Comparison of ENCODE assay signal across 12 cellular contexts in genomic region chr1:226692067-226692792, GRCh38. TPM values are rescaled to one million over a fixed set of nuclear protein-coding genes. Genes with fewer than 3 reads are reported as not detected.
A peak's percentile ranks its signal among the peaks of the same experiment; 100 is the strongest.
DNase-seq lines count a peak whose midpoint lies in the region; ATAC-seq and TF ChIP-seq lines count a peak whose summit lies in the region.
"Had no signal": no experiment of that assay in that cellular context is flagged by ENCODE, and none has a peak within 500 bp of the region (broad histone marks: within the 10 kb centered on the region; RNA-seq: fewer than 3 reads in every experiment).

No MANE protein-coding gene starts in this region.

- no peak overlapping the region for H3K4me3 ChIP-seq in CD4-positive, alpha-beta memory T cell (ENCODE audit: low read length in 2 of 2)
- no peak overlapping the region for H3K4me3 ChIP-seq in SU-DHL-6 (ENCODE audit: insufficient read depth, low read length, poor library complexity, severe bottlenecking)
- H3K4me3 ChIP-seq in dorsolateral prefrontal cortex, result no peak overlapping the region
- no peak overlapping the region for H3K4me3 ChIP-seq in gastrocnemius medialis

- H3K4me1 ChIP-seq in CD4-positive, alpha-beta memory T cell (ENCODE audit: insufficient read depth, low read length), result peaks cover 97% of the 10 kb centered on the region
- peaks cover 72 to 77% of the 10 kb centered on the region in 2 donors for H3K4me1 ChIP-seq in gastrocnemius medialis

- H3K27ac Mint-ChIP-seq in CD4-positive, alpha-beta memory T cell, result peak overlapping the region; percentile 94 to 99 (median 99)

- H2AFZ ChIP-seq in SU-DHL-6 (ENCODE audit: low read depth, low read length, severe bottlenecking), result no peak overlapping the region

- intact Hi-C loops in CD4-positive, alpha-beta memory T cell (cut with micrococcal nuclease), result loop anchor here (5.0 to 10.0 kb wide), 2 partner anchors 35 to 137 kb away; no protein-coding TSS in a partner anchor
- intact Hi-C loops in dorsolateral prefrontal cortex (cut with DNase I) (no loop called here), gastrocnemius medialis (cut with DNase I; ENCODE audit: low total_unique reads) (no loop called here)

- H3K36me3 Mint-ChIP-seq in CD4-positive, alpha-beta memory T cell, result peaks cover 39 to 85% of the 10 kb centered on the region in 2 donors

- no peaks in the 10 kb centered on the region for H3K9me3 ChIP-seq in CD4-positive, alpha-beta memory T cell (ENCODE audit: control insufficient read depth in 1 of 2, low read length in 2 of 2)
- H3K9me3 ChIP-seq in SU-DHL-6 (ENCODE audit: insufficient read depth, low read length), result no peaks in the 10 kb centered on the region
- no peaks in the 10 kb centered on the region for H3K9me3 ChIP-seq in gastrocnemius medialis

- H3K79me2 ChIP-seq in SU-DHL-6 (ENCODE audit: insufficient read depth, low read length), result no peaks in the 10 kb centered on the region

- peaks cover 1% of the 10 kb centered on the region for H3K36me3 ChIP-seq in CD4-positive, alpha-beta memory T cell (ENCODE audit: insufficient read depth, low read length)
- H3K36me3 ChIP-seq in SU-DHL-6 (ENCODE audit: low read length), result peaks cover 3% of the 10 kb centered on the region; the same call in 1 of the 2 replicates
- H3K36me3 ChIP-seq in gastrocnemius medialis, result no peaks in the 10 kb centered on the region

- no peak for TF ChIP-seq POLR2A in gastrocnemius medialis (IDR thresholded peaks at IDR 0.05)

- in situ Hi-C loops in gastrocnemius medialis (cut with MboI; ENCODE audit: low sequenced_read_pairs in 4 of 4), result no loop called here

- H3K4me3 Mint-ChIP-seq in CD4-positive, alpha-beta memory T cell, result peak overlapping the region in 7 of 8 donors; percentile 32 to 77 (median 69)

- DNase-seq in CD4-positive, alpha-beta memory T cell, result peak in 1 of 5 donors; percentile 15
- no peak for DNase-seq in dorsolateral prefrontal cortex
- DNase-seq in gastrocnemius medialis, result no peak
- DNase-seq in activated CD8-positive, alpha-beta memory T cell treated with anti-CD3 and anti-CD28 coated beads, Interleukin-2, amount 50 U/mL, for 4 hours, result no peak
- no peak for DNase-seq in pons (ENCODE audit: low spot score)
- DNase-seq in cortex of kidney (lab: John Stamatoyannopoulos, UW), result no peak
- DNase-seq: NCI-H1105; NCI-H526; SIG-M5; stimulated activated CD4-positive, alpha-beta T cell treated with anti-CD3 and anti-CD28 coated beads, Interleukin-1b, Interleukin-23, amount 100 ng/mL, for 48 hours had no signal

- peaks cover 87 to 100% (median 94%) of the 10 kb centered on the region in 4 donors for H3K4me1 Mint-ChIP-seq in CD4-positive, alpha-beta memory T cell

- CTCF ChIA-PET in CD4-positive, alpha-beta memory T cell (lab: Charles Lee; ENCODE audit: partially characterized antibody), result interaction anchor here (0.7 to 1.7 kb wide), 10 partner anchors 11 to 136 kb away, joined by 3 to 7 read pairs (median 4); partner anchors contain the start of gene ITPKB

- TF ChIP-seq CTCF in SU-DHL-6 (IDR thresholded peaks at IDR 0.05; ENCODE audit: insufficient read depth, low read length, poor library complexity, severe bottlenecking), result no peak
- no peak for TF ChIP-seq CTCF in dorsolateral prefrontal cortex (IDR thresholded peaks at IDR 0.05 in 54 of 56, conservative IDR thresholded peaks at IDR 0.05 in 2 of 56; ENCODE audit: low read depth in 1 of 56, partially characterized antibody in 56 of 56)
- TF ChIP-seq CTCF in gastrocnemius medialis (IDR thresholded peaks at IDR 0.05 in 4 of 5, conservative IDR thresholded peaks at IDR 0.05 in 1 of 5), result no peak

- H3K9me3 Mint-ChIP-seq in CD4-positive, alpha-beta memory T cell, result peaks cover 0 to 6% (median 0%) of the 10 kb centered on the region in 8 donors

- no peaks in the 10 kb centered on the region for H3K27me3 Mint-ChIP-seq in CD4-positive, alpha-beta memory T cell

- no peaks in the 10 kb centered on the region for H3K9me2 ChIP-seq in SU-DHL-6 (replicated peaks; ENCODE audit: insufficient read depth, low read length)

- H3F3A ChIP-seq in SU-DHL-6 (ENCODE audit: insufficient read depth), result no peaks in the 10 kb centered on the region

- H3K4me2 ChIP-seq in SU-DHL-6 (ENCODE audit: low read depth, low read length, poor library complexity, severe bottlenecking), result peak overlapping the region; percentile 17

- peak in 1 of 2 donors; percentile 34 for ATAC-seq in gastrocnemius medialis
- ATAC-seq in HG02798 (IDR thresholded peaks at IDR 0.05; ENCODE audit: poor library complexity, unreplicated experiment), result no peak

- H3K27ac ChIP-seq in CD4-positive, alpha-beta memory T cell (ENCODE audit: low read depth, low read length), result peak overlapping the region; percentile 89
- H3K27ac ChIP-seq in SU-DHL-6 (ENCODE audit: low read depth, low read length), result peak overlapping the region; percentile 54
- H3K27ac ChIP-seq in dorsolateral prefrontal cortex, result peak overlapping the region in 50 of 59 donors; percentile 49 to 98 (median 90)
- peak overlapping the region; percentile 68 to 89 (median 72) for H3K27ac ChIP-seq in gastrocnemius medialis

- no peak overlapping the region for H3K9ac ChIP-seq in SU-DHL-6 (ENCODE audit: low read length)

- no peaks in the 10 kb centered on the region for H3K27me3 ChIP-seq in CD4-positive, alpha-beta memory T cell (ENCODE audit: insufficient read depth, low read length)
- H3K27me3 ChIP-seq in SU-DHL-6 (ENCODE audit: low read length) (no peaks in the 10 kb centered on the region), dorsolateral prefrontal cortex (no peaks in the 10 kb centered on the region), gastrocnemius medialis (no peaks in the 10 kb centered on the region)

- POLR2A ChIA-PET in CD4-positive, alpha-beta memory T cell (lab: Charles Lee; ENCODE audit: partially characterized antibody), result interaction anchor here (0.6 to 3.8 kb wide), 10 partner anchors 11 to 46 kb away, joined by 3 to 19 read pairs (median 4); partner anchors contain the start of gene ITPKB

- H4K20me1 ChIP-seq in SU-DHL-6 (ENCODE audit: low read depth, low read length), result no peaks in the 10 kb centered on the region

RNA-seq across cellular contexts. Expression of gene ITPKB, which starts 46.9 kb away (rescaled TPM):
- 100 to 1,000 TPM; 156 to 159 TPM for total RNA-seq in CD4-positive, alpha-beta memory T cell
- 10 to 100 TPM; 52.2 to 52.3 TPM for polyA plus RNA-seq in CD4-positive, alpha-beta memory T cell
- 100 to 1,000 TPM in 108 of 120 experiments, 10 to 100 TPM in 12; 68.5 to 431 (median 142) TPM for total RNA-seq in dorsolateral prefrontal cortex
- 10 to 100 TPM in 1 of 4 donors, 1 to 10 TPM in 3; 7.1 to 13.9 (median 7.8) TPM for total RNA-seq in gastrocnemius medialis

Comparison
In these comparisons a context has a peak if more than half of its experiments do, and no peak if none do; other contexts are left out.
1. RNA of gene ITPKB, which starts 46.9 kb away (total RNA-seq): 156 to 159 TPM in CD4-positive, alpha-beta memory T cell and 68.5 to 431 TPM in dorsolateral prefrontal cortex; 7.1 to 13.9 TPM in gastrocnemius medialis; every median in the first group is over 4 times any median in the second.
2. Peak in every context shown above with its lines, with median percentiles within 50 percentile points of each other: H3K27ac ChIP-seq.